ENCODE assay signal across 25 cellular contexts in the genomic region with DNA sequence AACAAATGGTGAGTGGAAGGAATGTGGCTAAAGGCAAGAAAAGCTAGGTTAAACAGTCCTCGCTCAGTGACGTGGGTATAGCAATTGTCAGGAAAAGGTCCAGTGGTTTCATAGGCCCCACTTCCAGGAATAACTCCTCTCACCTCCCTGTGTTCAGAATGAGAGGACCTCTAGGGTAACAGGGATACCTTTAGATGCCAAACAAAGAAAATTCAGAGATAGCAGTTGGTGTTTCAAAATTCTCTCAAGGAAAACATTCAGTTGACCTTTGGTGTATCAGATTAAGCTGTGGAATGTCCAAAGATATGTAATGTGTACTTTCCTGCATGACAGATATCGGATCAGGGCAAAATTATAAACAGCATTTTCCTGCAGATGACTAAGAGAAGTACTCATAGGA.
DNase-seq lines count a peak whose midpoint lies in the region; ATAC-seq and TF ChIP-seq lines count a peak whose summit lies in the region.
"Had no signal": no experiment of that assay in that cellular context is flagged by ENCODE, and none has a peak within 500 bp of the region (broad histone marks: within the 10 kb centered on the region; RNA-seq: fewer than 3 reads in every experiment).

No MANE protein-coding gene starts in this region.

- no peak for ATAC-seq in GM21367 (IDR thresholded peaks at IDR 0.05; ENCODE audit: unreplicated experiment)
- ATAC-seq: gastroesophageal sphincter, GM23338, lower lobe of right lung, mucosa of descending colon, T-helper 17 cell had no signal

- H3K4me3 ChIP-seq in choroid plexus epithelial cell (ENCODE audit: low read depth, low read length), result no peak overlapping the region
- H3K4me3 ChIP-seq in urinary bladder (ENCODE audit: low read depth, low read length), result no peak overlapping the region
- H3K4me3 ChIP-seq: gastroesophageal sphincter, GM23338, lower lobe of right lung, mucosa of descending colon, right lobe of liver, tibial nerve had no signal

- DNase-seq in M059J (ENCODE audit: low read depth) (peak; percentile 19), choroid plexus epithelial cell (ENCODE audit: low read depth) (peak; percentile 81), kidney tubule cell (ENCODE audit: low spot score) (peak; percentile 7), AG20443 (ENCODE audit: low spot score) (no peak), COR-L47 (lab: John Stamatoyannopoulos, UW) (no peak)
- DNase-seq: activated naive CD4-positive, alpha-beta T cell treated with anti-CD3 and anti-CD28 coated beads, Interleukin-2, amount 50 U/mL, for 16 hours; aorta; CD4-positive, alpha-beta memory T cell; effector CD4-positive, alpha-beta T cell; Kasumi-1; lower lobe of right lung; mucosa of descending colon; NCI-H1092; NCI-H187; NCI-H69; posterior cingulate gyrus; right lobe of liver; stimulated activated naive CD4-positive, alpha-beta T cell treated with Interleukin-2 at 50 U/mL for 16 hours; T-helper 17 cell had no signal

- H3K36me3 ChIP-seq in urinary bladder (ENCODE audit: insufficient read depth), result no peaks in the 10 kb centered on the region
- H3K36me3 ChIP-seq: gastroesophageal sphincter, lower lobe of right lung, right lobe of liver, tibial nerve had no signal

- 57% methylated on average over 3 of the region's 3 CpGs for WGBS in urinary bladder

- TF ChIP-seq CTCF in choroid plexus epithelial cell (conservative IDR thresholded peaks at IDR 0.05; ENCODE audit: low read depth, low read length), result no peak

- H3K4me1 ChIP-seq in urinary bladder (ENCODE audit: insufficient read depth), result no peaks in the 10 kb centered on the region
- H3K4me1 ChIP-seq: gastroesophageal sphincter, lower lobe of right lung, right lobe of liver, tibial nerve had no signal

- H3K27ac ChIP-seq in urinary bladder (ENCODE audit: low read depth), result peak overlapping the region; percentile 23
- H3K27ac ChIP-seq: gastroesophageal sphincter, lower lobe of right lung, right lobe of liver, VCaP had no signal

Comparison
In these comparisons a context has a peak if more than half of its experiments do, and no peak if none do; other contexts are left out.
1. DNase-seq: peak in M059J (single experiment), choroid plexus epithelial cell (single experiment) and kidney tubule cell (single experiment); none in AG20443 (single experiment) and COR-L47 (single experiment).